In the genomic region with DNA sequence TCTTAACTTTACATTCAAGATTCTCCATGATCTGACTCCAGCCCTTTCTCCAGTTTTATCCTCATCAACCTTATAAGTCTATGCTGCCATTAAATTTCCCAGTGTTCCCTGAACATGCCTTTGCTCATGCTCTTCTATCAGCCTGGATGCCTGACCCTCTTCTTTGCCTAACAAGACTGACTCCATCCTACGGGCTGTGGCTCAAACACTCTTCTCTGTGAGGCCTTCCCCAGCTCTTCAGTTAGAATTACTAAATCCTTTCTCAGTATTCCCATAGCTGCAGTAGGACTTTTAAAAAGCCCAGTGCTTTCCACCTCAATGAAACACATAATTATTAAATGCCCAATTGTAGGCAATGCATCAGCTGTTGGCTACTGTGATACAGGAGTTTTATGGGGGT, we compare ENCODE assay signal across 33 cellular contexts.
"Had no signal": no experiment of that assay in that cellular context is flagged by ENCODE, and none has a peak within 500 bp of the region (broad histone marks: within the 10 kb centered on the region; RNA-seq: fewer than 3 reads in every experiment).

No MANE protein-coding gene starts in this region.

- H3K4me3 ChIP-seq: adrenal gland, ascending aorta, body of pancreas, breast epithelium, cardiac muscle cell had no signal

- H3K4me1 ChIP-seq: adrenal gland, ascending aorta, body of pancreas, breast epithelium had no signal

- DNase-seq: activated effector memory CD4-positive, alpha-beta T cell treated with anti-CD3 and anti-CD28 coated beads, Interleukin-2, amount 50 U/mL, for 16 hours; activated effector memory CD4-positive, alpha-beta T cell treated with Interleukin-2 at 50 U/mL for 16 hours; activated gamma-delta T cell; activated gamma-delta T cell treated with Interleukin-2 at 50 U/mL for 16 hours; activated naive CD4-positive, alpha-beta T cell; activated naive CD4-positive, alpha-beta T cell treated with anti-CD3 and anti-CD28 coated beads for 36 hours; activated naive CD4-positive, alpha-beta T cell treated with anti-CD3 and anti-CD28 coated beads, Interleukin-2, amount 10 ng/mL, durations not matched to agents 7 days and 5 days; activated naive CD4-positive, alpha-beta T cell treated with anti-CD3 and anti-CD28 coated beads, Interleukin-2, amount 50 U/mL, for 16 hours; activated naive CD4-positive, alpha-beta T cell treated with Interleukin-2 at 50 U/mL for 16 hours; activated naive CD8-positive, alpha-beta T cell treated with anti-CD3 and anti-CD28 coated beads for 36 hours; activated naive CD8-positive, alpha-beta T cell treated with anti-CD3 and anti-CD28 coated beads, Interleukin-2, amount 10 ng/mL, durations not matched to agents 7 days and 5 days; activated naive CD8-positive, alpha-beta T cell treated with anti-CD3 and anti-CD28 coated beads, Interleukin-2, amount 50 U/mL, for 24 hours; activated T-cell treated with anti-CD3 and anti-CD28 coated beads, Interleukin-2, amount 50 U/mL, for 24 hours; activated T-cell treated with anti-CD3 and anti-CD28 coated beads, Interleukin-2, amount 50 U/mL, for 4 hours; activated T-cell treated with anti-CD3 and anti-CD28 coated beads, Interleukin-2, amount 50 U/mL, for 48 hours; activated T-cell treated with anti-CD3 and anti-CD28 coated beads, Interleukin-2, amount 50 U/mL, for 72 hours; adrenal gland; amniotic stem cell; amygdala; anterior cingulate cortex; aorta; body of pancreas; brain microvascular endothelial cell; caudate nucleus; central memory CD4-positive, alpha-beta T cell; cerebellar nuclear complex had no signal

- H3K27me3 ChIP-seq: adrenal gland, ascending aorta, body of pancreas, brain microvascular endothelial cell, breast epithelium, cardiac muscle cell had no signal

- ATAC-seq: activated naive CD4-positive, alpha-beta T cell treated with anti-CD3 and anti-CD28 coated beads, Interleukin-2, amount 50 U/mL, for 72 hours; activated naive CD8-positive, alpha-beta T cell treated with anti-CD3 and anti-CD28 coated beads, Interleukin-2, amount 50 U/mL, for 24 hours; activated T-cell treated with anti-CD3 and anti-CD28 coated beads, Interleukin-2, amount 50 U/mL, for 4 hours; activated T-cell treated with anti-CD3 and anti-CD28 coated beads, Interleukin-2, amount 50 U/mL, for 72 hours; activated T-helper 17 cell treated with anti-CD3 and anti-CD28 coated beads, Interleukin-2, amount 50 U/mL, for 72 hours; body of pancreas had no signal

- FAIRE-seq: astrocyte, bronchial epithelial cell had no signal

- H3K9me3 ChIP-seq: adrenal gland, ascending aorta, body of pancreas, breast epithelium had no signal

- H3K36me3 ChIP-seq: adrenal gland, ascending aorta, brain microvascular endothelial cell, breast epithelium, cardiac muscle cell had no signal

- H3K27ac ChIP-seq: adrenal gland, ascending aorta, body of pancreas, brain microvascular endothelial cell, breast epithelium, cardiac muscle cell had no signal
